13 cellular contexts compared by ENCODE assay signal in genomic region chr15:31974154-31974794, GRCh38. TPM values are rescaled to one million over a fixed set of nuclear protein-coding genes. Genes with fewer than 3 reads are reported as not detected.
"Had no signal": no experiment of that assay in that cellular context is flagged by ENCODE, and none has a peak within 500 bp of the region (broad histone marks: within the 10 kb centered on the region; RNA-seq: fewer than 3 reads in every experiment).

No MANE protein-coding gene starts in this region.

- H3K27ac ChIP-seq: heart left ventricle, psoas muscle, right lobe of liver, suprapubic skin, tibial artery, upper lobe of right lung, vagina had no signal

- H3K27me3 ChIP-seq: right lobe of liver, vagina had no signal

- H3K9me3 ChIP-seq: heart left ventricle, psoas muscle, right lobe of liver, suprapubic skin, tibial artery, upper lobe of right lung, vagina had no signal

- DNase-seq: heart left ventricle; kidney glomerular epithelial cell; psoas muscle; right lobe of liver; stimulated activated CD4-positive, alpha-beta T cell treated with anti-CD3 and anti-CD28 coated beads, Interleukin-4, amount 100 ng/mL, for 1 hour; tibial artery; upper lobe of right lung had no signal

- H3K27ac Mint-ChIP-seq: stimulated activated effector memory CD8-positive, alpha-beta T cell treated with anti-CD3 and anti-CD28 coated beads, Interleukin-12 subunit alpha, Interleukin-12 subunit beta, amount 100 ng/mL, for 72 hours had no signal

- H3K36me3 ChIP-seq: heart left ventricle, right lobe of liver, suprapubic skin, tibial artery, upper lobe of right lung, vagina had no signal

- H3K9me3 Mint-ChIP-seq: naive thymus-derived CD4-positive, alpha-beta T cell; stimulated activated effector memory CD8-positive, alpha-beta T cell treated with anti-CD3 and anti-CD28 coated beads, Interleukin-12 subunit alpha, Interleukin-12 subunit beta, amount 100 ng/mL, for 72 hours had no signal

- H3K36me3 Mint-ChIP-seq: naive thymus-derived CD4-positive, alpha-beta T cell; stimulated activated effector memory CD8-positive, alpha-beta T cell treated with anti-CD3 and anti-CD28 coated beads, Interleukin-12 subunit alpha, Interleukin-12 subunit beta, amount 100 ng/mL, for 72 hours had no signal

- H3K4me3 ChIP-seq: right lobe of liver, tibial artery, upper lobe of right lung had no signal

- ATAC-seq: naive thymus-derived CD4-positive, alpha-beta T cell; stimulated activated effector memory CD8-positive, alpha-beta T cell treated with anti-CD3 and anti-CD28 coated beads, Interleukin-12 subunit alpha, Interleukin-12 subunit beta, amount 100 ng/mL, for 72 hours; stimulated activated naive CD8-positive, alpha-beta T cell treated with anti-CD3 and anti-CD28 coated beads, Interleukin-15, Interleukin-2, amounts not matched to agents 100 U/mL and 50 U/mL, for 24 hours had no signal

RNA-seq across cellular contexts. Expression of gene CHRNA7, which starts 56.0 kb away (rescaled TPM):
- total RNA-seq: lung microvascular endothelial cell had no signal
